In the genomic region with DNA sequence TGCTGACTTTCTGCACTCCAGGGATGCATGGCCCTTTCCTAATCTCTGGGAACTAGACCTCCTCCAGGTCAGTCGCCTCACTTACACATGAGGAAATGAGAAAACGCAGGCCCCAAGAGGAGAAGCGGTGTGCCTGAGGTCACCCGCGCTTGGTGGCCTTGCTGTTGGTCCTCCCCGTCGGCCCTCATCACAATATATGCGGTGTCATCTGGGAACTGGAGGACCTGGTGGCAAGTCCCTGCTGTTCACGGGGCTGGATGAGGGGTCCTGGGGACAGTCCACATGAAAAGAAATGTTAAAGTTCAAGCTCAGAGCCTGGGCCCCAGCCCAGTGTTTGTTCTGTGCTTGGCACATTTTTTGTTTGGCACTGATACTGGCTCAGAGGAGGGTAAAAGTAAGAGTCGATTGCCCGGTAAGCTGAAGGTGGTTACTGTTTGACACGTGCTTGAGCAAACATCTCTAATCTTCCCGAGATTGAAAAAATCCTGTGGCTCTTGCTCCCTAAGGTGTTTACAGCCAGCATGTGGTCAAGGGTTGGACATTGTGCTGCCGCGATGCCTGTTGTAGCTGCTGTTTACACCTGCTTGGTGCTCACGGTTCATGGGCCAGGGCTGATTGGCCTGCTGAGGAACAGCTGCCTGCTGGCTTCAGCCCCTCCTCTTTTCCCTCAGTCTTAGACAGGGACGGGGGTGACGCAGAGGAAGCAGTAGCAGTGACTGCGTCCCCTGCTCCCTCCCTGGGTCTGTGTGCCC, we compare ENCODE assay signal across 11 cellular contexts. TPM values are rescaled to one million over a fixed set of nuclear protein-coding genes. Genes with fewer than 3 reads are reported as not detected.
DNase-seq lines count a peak whose midpoint lies in the region; ATAC-seq and TF ChIP-seq lines count a peak whose summit lies in the region.
"Had no signal": no experiment of that assay in that cellular context is flagged by ENCODE, and none has a peak within 500 bp of the region (broad histone marks: within the 10 kb centered on the region; RNA-seq: fewer than 3 reads in every experiment).

No MANE protein-coding gene starts in this region.

- CTCF ChIA-PET in WTC11 (lab: Charles Lee) = no interaction called here

- TF ChIP-seq CTCF in WTC11 (IDR thresholded peaks at IDR 0.05) (no peak), right lobe of liver (IDR thresholded peaks at IDR 0.05) (no peak), upper lobe of right lung (IDR thresholded peaks at IDR 0.05) (no peak)

- H3K4me1 Mint-ChIP-seq in WTC11 = peaks cover 51% of the 10 kb centered on the region

- H3K9me3 Mint-ChIP-seq in WTC11 = peaks cover 8% of the 10 kb centered on the region

- H3K9me3 ChIP-seq in right lobe of liver = no peaks in the 10 kb centered on the region
- H3K9me3 ChIP-seq in upper lobe of right lung = no peaks in the 10 kb centered on the region
- H3K9me3 ChIP-seq: ovary had no signal

- ATAC-seq in WTC11 (peak; percentile 72), right lobe of liver (peak; percentile 72 to 89 (median 82)), upper lobe of right lung (peak; percentile 71)

- H3K4me3 Mint-ChIP-seq in WTC11 = no peak overlapping the region; the same call in 1 of the 2 replicates

- no peak for TF ChIP-seq POLR2A in right lobe of liver (IDR thresholded peaks at IDR 0.05)

- peaks cover 0 to 5% (median 0%) of the 10 kb centered on the region in 4 donors for H3K36me3 ChIP-seq in right lobe of liver
- H3K36me3 ChIP-seq in upper lobe of right lung = peaks cover 8% of the 10 kb centered on the region
- H3K36me3 ChIP-seq: ovary had no signal

- WGBS in right lobe of liver (ENCODE audit: insufficient coverage, low coverage, low lambda C conversion rate, missing lambda C conversion rate) = 47% methylated on average over 13 of the region's 19 CpGs

- H3K27ac ChIP-seq in right lobe of liver (peak overlapping the region; percentile 77 to 82 (median 78)), upper lobe of right lung (peak overlapping the region; percentile 42)
- H3K27ac ChIP-seq: ovary had no signal

- H3K27me3 ChIP-seq in right lobe of liver (no peaks in the 10 kb centered on the region), upper lobe of right lung (no peaks in the 10 kb centered on the region)
- H3K27me3 ChIP-seq: ovary had no signal

- peak overlapping the region in 2 of 3 donors; percentile 23 to 36 for H3K4me3 ChIP-seq in right lobe of liver
- H3K4me3 ChIP-seq in upper lobe of right lung = no peak overlapping the region
- H3K4me3 ChIP-seq: ovary had no signal

- H3K27me3 Mint-ChIP-seq in WTC11 (ENCODE audit: low read depth) = peaks cover 7% of the 10 kb centered on the region

- H3K4me1 ChIP-seq in right lobe of liver (peaks cover 0 to 66% (median 15%) of the 10 kb centered on the region in 4 donors), upper lobe of right lung (peaks cover 43% of the 10 kb centered on the region)

- intact Hi-C loops in right lobe of liver (cut with DNase I) (no loop called here), upper lobe of right lung (cut with DNase I) (no loop called here)

- POLR2A ChIA-PET in WTC11 (lab: Charles Lee) = no interaction called here

- peak; percentile 53 for DNase-seq in activated effector memory CD4-positive, alpha-beta T cell treated with anti-CD3 and anti-CD28 coated beads, Interleukin-2, amount 50 U/mL, for 16 hours
- DNase-seq in activated effector memory CD4-positive, alpha-beta T cell treated with Interleukin-2 at 50 U/mL for 16 hours = no peak
- DNase-seq in WTC11 (ENCODE audit: low spot score) (no peak), right lobe of liver (peak; percentile 78 to 93 (median 91)), upper lobe of right lung (peak; percentile 69), AML-193 (lab: John Stamatoyannopoulos, UW) (no peak), islet precursor cell (no peak)
- DNase-seq in activated T-cell treated with anti-CD3 and anti-CD28 coated beads, Interleukin-2, amount 50 U/mL, for 1 hour = no peak
- DNase-seq: activated naive CD4-positive, alpha-beta T cell treated with Interleukin-2 at 50 U/mL for 16 hours; KBM-7; ovary had no signal

- H3K36me3 Mint-ChIP-seq in WTC11 = peaks cover 4% of the 10 kb centered on the region

- peak overlapping the region; percentile 66 for H3K27ac Mint-ChIP-seq in WTC11

TF ChIP-seq in WTC11, 78 proteins besides CTCF, POLR2A, EP300 and RAD21:
- TF ChIP-seq GABPB1 (CRISPR knock-in tag; IDR thresholded peaks at IDR 0.05) = peak; percentile 40; the same call in 1 of the 2 replicates
- TF ChIP-seq FOXJ3 (CRISPR knock-in tag; IDR thresholded peaks at IDR 0.05; ENCODE audit: borderline replicate concordance) = no peak

RNA-seq across cellular contexts. Expression of a gene that starts 5.2 kb away (rescaled TPM):
- total RNA-seq in WTC11 (2021) (39.4 to 41.1 TPM (median 40.8 TPM) in 3 replicates), right lobe of liver (10 to 100 TPM; 51.6 to 78.1 (median 69.6) TPM), upper lobe of right lung (30.6 TPM)

Comparison
In these comparisons a context has a peak if more than half of its experiments do, and no peak if none do; other contexts are left out.
1. DNase-seq: peak in activated effector memory CD4-positive, alpha-beta T cell treated with anti-CD3 and anti-CD28 coated beads, Interleukin-2, amount 50 U/mL, for 16 hours (single experiment), right lobe of liver (3 of 3) and upper lobe of right lung (single experiment); none in activated effector memory CD4-positive, alpha-beta T cell treated with Interleukin-2 at 50 U/mL for 16 hours (single experiment), WTC11 (single experiment), AML-193 (0 of 2), islet precursor cell (single experiment) and activated T-cell treated with anti-CD3 and anti-CD28 coated beads, Interleukin-2, amount 50 U/mL, for 1 hour (single experiment).
2. Peak in every context shown above with its lines, with median percentiles within 50 percentile points of each other: ATAC-seq.